In the genomic region with DNA sequence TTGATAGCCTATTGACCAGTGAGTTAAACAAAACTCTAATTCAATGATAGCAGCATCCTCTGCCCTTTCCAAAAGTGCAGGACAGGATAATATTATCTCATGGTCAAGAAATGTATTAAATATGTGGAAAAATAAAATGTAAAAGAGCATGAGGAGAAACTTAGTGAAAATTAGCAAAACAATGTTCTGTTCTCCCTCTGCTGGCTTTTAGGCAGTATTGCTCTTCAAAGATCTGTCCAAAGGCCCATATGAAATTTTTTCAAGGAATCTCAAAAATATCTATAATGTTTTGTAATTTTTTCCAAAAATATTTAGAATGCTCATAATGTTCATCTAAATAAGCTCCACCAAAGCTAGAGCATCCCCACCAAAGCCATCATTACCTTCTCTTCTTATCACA, we compare ENCODE assay signal across 12 cellular contexts. TPM values are rescaled to one million over a fixed set of nuclear protein-coding genes. Genes with fewer than 3 reads are reported as not detected.
DNase-seq lines count a peak whose midpoint lies in the region; ATAC-seq, FAIRE-seq and TF ChIP-seq lines count a peak whose summit lies in the region.
"Had no signal": no experiment of that assay in that cellular context is flagged by ENCODE, and none has a peak within 500 bp of the region (broad histone marks: within the 10 kb centered on the region; RNA-seq: fewer than 3 reads in every experiment).

No MANE protein-coding gene starts in this region.

- H3K4me3 Mint-ChIP-seq in activated CD4-positive, alpha-beta T cell treated with anti-CD3 and anti-CD28 coated beads for 36 hours: no peak overlapping the region
- H3K4me3 Mint-ChIP-seq in CD8-positive, alpha-beta memory T cell: no peak overlapping the region

- no peak overlapping the region for H3K27ac Mint-ChIP-seq in activated CD4-positive, alpha-beta T cell treated with anti-CD3 and anti-CD28 coated beads for 36 hours
- H3K27ac Mint-ChIP-seq in CD8-positive, alpha-beta memory T cell: no peak overlapping the region

- DNase-seq in D721Med (ENCODE audit: insufficient read length, low spot score) (no peak), brain microvascular endothelial cell (no peak), myocyte (ENCODE audit: low read depth) (peak; percentile 17), HEK293T (ENCODE audit: extremely low spot score) (no peak), NCI-H1436 (lab: John Stamatoyannopoulos, UW) (no peak)
- DNase-seq in activated CD4-positive, alpha-beta T cell treated with anti-CD3 and anti-CD28 coated beads for 36 hours: no peak
- DNase-seq in CD8-positive, alpha-beta memory T cell: no peak
- DNase-seq: activated CD4-positive, alpha-beta T cell treated with anti-CD3 and anti-CD28 coated beads, Interleukin-2, amount 50 U/mL, for 48 hours; cerebellar nuclear complex; NK-92 treated with Interleukin-12 subunit alpha and Interleukin-12 subunit beta, amount 100 ng/mL, for 24 hours; upper lobe of left lung had no signal

- TF ChIP-seq RAD21 in Ishikawa (IDR thresholded peaks at IDR 0.05; ENCODE audit: low read depth): peak; percentile 49

- no peaks in the 10 kb centered on the region for H3K4me1 ChIP-seq in CD8-positive, alpha-beta memory T cell (ENCODE audit: insufficient read depth, low read length)
- H3K4me1 ChIP-seq: upper lobe of left lung had no signal

- no peaks in the 10 kb centered on the region for H3K36me3 ChIP-seq in brain microvascular endothelial cell (replicated peaks)
- H3K36me3 ChIP-seq in CD8-positive, alpha-beta memory T cell (ENCODE audit: insufficient read depth, low read length): no peaks in the 10 kb centered on the region
- H3K36me3 ChIP-seq: upper lobe of left lung had no signal

- H3K9me3 ChIP-seq in CD8-positive, alpha-beta memory T cell (ENCODE audit: low read length): no peaks in the 10 kb centered on the region
- H3K9me3 ChIP-seq: upper lobe of left lung had no signal

- peaks cover 6% of the 10 kb centered on the region for H3K9me3 Mint-ChIP-seq in activated CD4-positive, alpha-beta T cell treated with anti-CD3 and anti-CD28 coated beads for 36 hours (ENCODE audit: low read depth)
- peaks cover 4 to 8% (median 5%) of the 10 kb centered on the region in 5 donors for H3K9me3 Mint-ChIP-seq in CD8-positive, alpha-beta memory T cell

- in situ Hi-C loops in brain microvascular endothelial cell (cut with HindIII; ENCODE audit: low pct_ligation_motif_present, low sequenced_read_pairs): no loop called here

- no peaks in the 10 kb centered on the region for H3K27me3 ChIP-seq in brain microvascular endothelial cell (replicated peaks)
- H3K27me3 ChIP-seq in CD8-positive, alpha-beta memory T cell (ENCODE audit: insufficient read depth, low read length, poor library complexity, severe bottlenecking): no peaks in the 10 kb centered on the region
- H3K27me3 ChIP-seq: upper lobe of left lung had no signal

- no peak overlapping the region for H3K4me3 ChIP-seq in brain microvascular endothelial cell (ENCODE audit: low read depth, low read length)
- H3K4me3 ChIP-seq in CD8-positive, alpha-beta memory T cell (ENCODE audit: low read length): no peak overlapping the region
- H3K4me3 ChIP-seq: upper lobe of left lung had no signal

- peaks cover 25% of the 10 kb centered on the region for H3K27me3 Mint-ChIP-seq in activated CD4-positive, alpha-beta T cell treated with anti-CD3 and anti-CD28 coated beads for 36 hours
- peaks cover 7 to 31% of the 10 kb centered on the region in 2 donors for H3K27me3 Mint-ChIP-seq in CD8-positive, alpha-beta memory T cell

- CTCF ChIA-PET in activated CD4-positive, alpha-beta T cell treated with anti-CD3 and anti-CD28 coated beads for 36 hours (lab: Charles Lee): no interaction called here
- CTCF ChIA-PET in CD8-positive, alpha-beta memory T cell (lab: Charles Lee): no interaction called here
- CTCF ChIA-PET in HEK293T (lab: Yijun Ruan, JAX): no interaction called here

- no peak overlapping the region for H3K27ac ChIP-seq in brain microvascular endothelial cell
- no peak overlapping the region for H3K27ac ChIP-seq in CD8-positive, alpha-beta memory T cell (ENCODE audit: low read depth, low read length)
- H3K27ac ChIP-seq: upper lobe of left lung had no signal

- ATAC-seq in activated CD4-positive, alpha-beta T cell treated with anti-CD3 and anti-CD28 coated beads for 36 hours: no peak

- TF ChIP-seq EP300 in Ishikawa (IDR thresholded peaks at IDR 0.05; ENCODE audit: borderline replicate concordance): no peak

- H3K36me3 Mint-ChIP-seq in activated CD4-positive, alpha-beta T cell treated with anti-CD3 and anti-CD28 coated beads for 36 hours (ENCODE audit: low read depth): no peaks in the 10 kb centered on the region
- peaks cover 0 to 6% (median 2%) of the 10 kb centered on the region in 3 donors for H3K36me3 Mint-ChIP-seq in CD8-positive, alpha-beta memory T cell

- POLR2A ChIA-PET in activated CD4-positive, alpha-beta T cell treated with anti-CD3 and anti-CD28 coated beads for 36 hours (lab: Charles Lee): no interaction called here
- POLR2A ChIA-PET in CD8-positive, alpha-beta memory T cell (lab: Charles Lee): no interaction called here
- POLR2A ChIA-PET in HEK293T (lab: Yijun Ruan, JAX): interaction anchor here (0.9 kb wide), 1 partner anchor 8 kb away, joined by 4 read pairs; a partner anchor contains a TSS

- peak; percentile 46 for TF ChIP-seq CTCF in D721Med (IDR thresholded peaks at IDR 0.05; ENCODE audit: insufficient read depth, missing control alignments)
- peak; percentile 65 for TF ChIP-seq CTCF in brain microvascular endothelial cell (IDR thresholded peaks at IDR 0.05; ENCODE audit: low read depth, low read length, missing control alignments)

- FAIRE-seq in D721Med (lab: Jason Lieb, UNC): no peak

- peaks cover 6% of the 10 kb centered on the region for H3K4me1 Mint-ChIP-seq in activated CD4-positive, alpha-beta T cell treated with anti-CD3 and anti-CD28 coated beads for 36 hours
- peaks cover 4 to 22% (median 5%) of the 10 kb centered on the region in 3 donors for H3K4me1 Mint-ChIP-seq in CD8-positive, alpha-beta memory T cell

- intact Hi-C loops in activated CD4-positive, alpha-beta T cell treated with anti-CD3 and anti-CD28 coated beads for 36 hours (cut with DNase I, micrococcal nuclease): no loop called here

TF ChIP-seq in Ishikawa, 13 proteins besides CTCF, POLR2A, EP300 and RAD21 (continues in another document):
- TF ChIP-seq TEAD4 (IDR thresholded peaks at IDR 0.05) (no peak), CREB1 (IDR thresholded peaks at IDR 0.05; ENCODE audit: low read depth) (no peak), CEBPB (IDR thresholded peaks at IDR 0.05) (no peak)
- TF ChIP-seq, protein P1, sequence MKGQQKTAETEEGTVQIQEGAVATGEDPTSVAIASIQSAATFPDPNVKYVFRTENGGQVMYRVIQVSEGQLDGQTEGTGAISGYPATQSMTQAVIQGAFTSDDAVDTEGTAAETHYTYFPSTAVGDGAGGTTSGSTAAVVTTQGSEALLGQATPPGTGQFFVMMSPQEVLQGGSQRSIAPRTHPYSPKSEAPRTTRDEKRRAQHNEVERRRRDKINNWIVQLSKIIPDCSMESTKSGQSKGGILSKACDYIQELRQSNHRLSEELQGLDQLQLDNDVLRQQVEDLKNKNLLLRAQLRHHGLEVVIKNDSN (IDR thresholded peaks at IDR 0.05): no peak

TF ChIP-seq in HEK293T, 16 proteins besides CTCF, POLR2A, EP300 and RAD21:
- no peak for TF ChIP-seq L3MBTL2 (conservative IDR thresholded peaks at IDR 0.05)
- no peak for TF ChIP-seq SUZ12 (IDR thresholded peaks at IDR 0.05)
- no peak for TF ChIP-seq HDGF (IDR thresholded peaks at IDR 0.05; ENCODE audit: borderline replicate concordance)
- no peak for TF ChIP-seq CTBP1 (IDR thresholded peaks at IDR 0.05; ENCODE audit: borderline replicate concordance)

RNA-seq across cellular contexts. Expression of a gene that starts 8.3 kb away (rescaled TPM):
- 29.5 and 32.5 TPM in 2 replicates for total RNA-seq in myocyte
- 21.9 TPM for polyA plus RNA-seq in myocyte (2012)
- total RNA-seq in activated CD4-positive, alpha-beta T cell treated with anti-CD3 and anti-CD28 coated beads for 36 hours: 10 to 100 TPM; 34.8 to 51.8 TPM
- total RNA-seq in CD8-positive, alpha-beta memory T cell: 10 to 100 TPM; 39.6 to 42.2 TPM
- 85.9 TPM for polyA plus RNA-seq in CD8-positive, alpha-beta memory T cell
